14 cellular contexts compared by ENCODE assay signal in genomic region chr3:129665024-129665768, GRCh38. TPM values are rescaled to one million over a fixed set of nuclear protein-coding genes. Genes with fewer than 3 reads are reported as not detected.
DNase-seq lines count a peak whose midpoint lies in the region; ATAC-seq and TF ChIP-seq lines count a peak whose summit lies in the region.
"Had no signal": no experiment of that assay in that cellular context is flagged by ENCODE, and none has a peak within 500 bp of the region (broad histone marks: within the 10 kb centered on the region; RNA-seq: fewer than 3 reads in every experiment).

No MANE protein-coding gene starts in this region.

- no peak for TF ChIP-seq CTCF in epithelial cell of proximal tubule (conservative IDR thresholded peaks at IDR 0.05; ENCODE audit: low read depth, low read length)
- TF ChIP-seq CTCF in mucosa of descending colon (IDR thresholded peaks at IDR 0.05): no peak

- ATAC-seq in HG03025 (IDR thresholded peaks at IDR 0.05; ENCODE audit: low FRiP score, unreplicated experiment): no peak
- no peak for ATAC-seq in mucosa of descending colon

- H3K4me1 ChIP-seq in mucosa of descending colon (ENCODE audit: low read depth): no peaks in the 10 kb centered on the region

- H3K4me3 ChIP-seq in epithelial cell of proximal tubule (ENCODE audit: low read depth, low read length) (no peak overlapping the region), skeletal muscle cell (ENCODE audit: low read depth, low read length) (no peak overlapping the region), mucosa of descending colon (no peak overlapping the region)
- H3K4me3 ChIP-seq: right lobe of liver, upper lobe of left lung had no signal

- no peaks in the 10 kb centered on the region for H3K36me3 ChIP-seq in mucosa of descending colon (ENCODE audit: low read depth)

- peak; percentile 50 for DNase-seq in GM03348 (ENCODE audit: low spot score)
- DNase-seq in RKO (ENCODE audit: low spot score): peak; percentile 17
- peak; percentile 74 for DNase-seq in epithelial cell of proximal tubule (ENCODE audit: low read depth)
- DNase-seq in skeletal muscle cell (ENCODE audit: low read depth): peak; percentile 13
- DNase-seq in mucosa of descending colon: no peak
- DNase-seq in SKM-1 treated with dmso at 0.1 percent for 144 hours (lab: John Stamatoyannopoulos, UW; ENCODE audit: unreplicated experiment): no peak
- no peak for DNase-seq in activated naive CD4-positive, alpha-beta T cell treated with Interleukin-2 at 50 U/mL for 16 hours
- DNase-seq: activated T-cell treated with anti-CD3 and anti-CD28 coated beads, Interleukin-2, amount 50 U/mL, for 1 hour; central memory CD4-positive, alpha-beta T cell; midbrain; NCI-H1694 treated with DMSO at 0.1 percent for 48 hours; right lobe of liver; upper lobe of left lung had no signal

- intact Hi-C loops in mucosa of descending colon (cut with DNase I, micrococcal nuclease): no loop called here

- H3K9me3 ChIP-seq in mucosa of descending colon: no peaks in the 10 kb centered on the region
- H3K9me3 ChIP-seq: right lobe of liver, upper lobe of left lung had no signal

RNA-seq across cellular contexts. Expression of gene PLXND1, which starts 58.7 kb away (rescaled TPM):
- total RNA-seq in epithelial cell of proximal tubule (27.3 and 30.7 TPM in 2 replicates), mucosa of descending colon (10 to 100 TPM; 26.8 to 57.1 (median 48.1) TPM)

Comparison
In these comparisons a context has a peak if more than half of its experiments do, and no peak if none do; other contexts are left out.
1. DNase-seq: peak in GM03348 (single experiment), RKO (single experiment), epithelial cell of proximal tubule (single experiment) and skeletal muscle cell (single experiment); none in mucosa of descending colon (0 of 3), SKM-1 treated with dmso at 0.1 percent for 144 hours (single experiment) and activated naive CD4-positive, alpha-beta T cell treated with Interleukin-2 at 50 U/mL for 16 hours (single experiment).